Comparison of ENCODE assay signal across 15 cellular contexts in genomic region chr2:106990307-106990706, GRCh38.
DNase-seq lines count a peak whose midpoint lies in the region; ATAC-seq and TF ChIP-seq lines count a peak whose summit lies in the region.
"Had no signal": no experiment of that assay in that cellular context is flagged by ENCODE, and none has a peak within 500 bp of the region (broad histone marks: within the 10 kb centered on the region; RNA-seq: fewer than 3 reads in every experiment).

No MANE protein-coding gene starts in this region.

- no peaks in the 10 kb centered on the region for H4K20me1 ChIP-seq in smooth muscle cell (ENCODE audit: low read depth)

- no peaks in the 10 kb centered on the region for H3K79me2 ChIP-seq in smooth muscle cell (ENCODE audit: low read depth)

- H3K36me3 Mint-ChIP-seq in activated CD4-positive, alpha-beta memory T cell treated with anti-CD3 and anti-CD28 coated beads for 36 hours: no peaks in the 10 kb centered on the region
- H3K36me3 Mint-ChIP-seq: CD8-positive, alpha-beta T cell had no signal

- peak; percentile 64 for DNase-seq in H4 (ENCODE audit: low spot score)
- DNase-seq in SK-N-DZ (ENCODE audit: low spot score): peak; percentile 17
- peak; percentile 66 for DNase-seq in fibroblast of pulmonary artery (ENCODE audit: low read depth)
- no peak for DNase-seq in smooth muscle cell (lab: John Stamatoyannopoulos, UW; ENCODE audit: unreplicated experiment)
- no peak for DNase-seq in activated CD4-positive, alpha-beta memory T cell treated with anti-CD3 and anti-CD28 coated beads for 36 hours
- DNase-seq: activated CD4-positive, alpha-beta T cell treated with anti-CD3 and anti-CD28 coated beads for 36 hours; activated T-cell treated with anti-CD3 and anti-CD28 coated beads, Interleukin-2, amount 50 U/mL, for 48 hours; CD8-positive, alpha-beta T cell; effector memory CD8-positive, alpha-beta T cell; heart right ventricle; left lung had no signal

- intact Hi-C loops in activated CD4-positive, alpha-beta memory T cell treated with anti-CD3 and anti-CD28 coated beads for 36 hours (cut with micrococcal nuclease): no loop called here

- WGBS in smooth muscle cell (ENCODE audit: low lambda C conversion rate): 9% methylated on average over 3 of the region's 3 CpGs

- no peaks in the 10 kb centered on the region for H3K4me1 Mint-ChIP-seq in activated CD4-positive, alpha-beta memory T cell treated with anti-CD3 and anti-CD28 coated beads for 36 hours (ENCODE audit: low read depth)
- H3K4me1 Mint-ChIP-seq: activated CD4-positive, alpha-beta T cell treated with anti-CD3 and anti-CD28 coated beads for 36 hours had no signal

- H3K36me3 ChIP-seq in smooth muscle cell (ENCODE audit: low read depth): no peaks in the 10 kb centered on the region
- H3K36me3 ChIP-seq: heart right ventricle, left lung had no signal

- H3K9me3 Mint-ChIP-seq in activated CD4-positive, alpha-beta memory T cell treated with anti-CD3 and anti-CD28 coated beads for 36 hours: no peaks in the 10 kb centered on the region

- no peak overlapping the region for H3K27ac Mint-ChIP-seq in activated CD4-positive, alpha-beta memory T cell treated with anti-CD3 and anti-CD28 coated beads for 36 hours
- H3K27ac Mint-ChIP-seq: activated CD4-positive, alpha-beta T cell treated with anti-CD3 and anti-CD28 coated beads for 36 hours; CD8-positive, alpha-beta T cell; effector memory CD8-positive, alpha-beta T cell; T-helper 2 cell treated with Interferon-gamma antibody and Interleukin-4, amounts not matched to agents 5 μg/mL and 100 μg/mL, for 36 hours had no signal

- peak overlapping the region; percentile 56 for H3K9ac ChIP-seq in smooth muscle cell (ENCODE audit: low read depth)

- CTCF ChIA-PET in activated CD4-positive, alpha-beta memory T cell treated with anti-CD3 and anti-CD28 coated beads for 36 hours (lab: Charles Lee): no interaction called here

- peak overlapping the region; percentile 52 for H3K4me2 ChIP-seq in smooth muscle cell

- H3K4me3 Mint-ChIP-seq in activated CD4-positive, alpha-beta memory T cell treated with anti-CD3 and anti-CD28 coated beads for 36 hours: no peak overlapping the region
- H3K4me3 Mint-ChIP-seq: activated CD4-positive, alpha-beta T cell treated with anti-CD3 and anti-CD28 coated beads for 36 hours; CD8-positive, alpha-beta T cell; effector memory CD8-positive, alpha-beta T cell; T-helper 2 cell treated with Interferon-gamma antibody and Interleukin-4, amounts not matched to agents 5 μg/mL and 100 μg/mL, for 36 hours had no signal

- no peaks in the 10 kb centered on the region for H3K27me3 ChIP-seq in smooth muscle cell (ENCODE audit: low read depth)
- H3K27me3 ChIP-seq: heart right ventricle, left lung had no signal

- TF ChIP-seq CTCF in fibroblast of pulmonary artery (IDR thresholded peaks at IDR 0.05; ENCODE audit: low read length, missing control alignments): no peak
- TF ChIP-seq CTCF in smooth muscle cell (IDR thresholded peaks at IDR 0.05; ENCODE audit: borderline replicate concordance, insufficient read depth, poor library complexity, severe bottlenecking): no peak

- H3K27me3 Mint-ChIP-seq in activated CD4-positive, alpha-beta memory T cell treated with anti-CD3 and anti-CD28 coated beads for 36 hours: no peaks in the 10 kb centered on the region
- H3K27me3 Mint-ChIP-seq: effector memory CD8-positive, alpha-beta T cell had no signal

- H3K27ac ChIP-seq in smooth muscle cell (ENCODE audit: low read depth): peak overlapping the region; percentile 97
- H3K27ac ChIP-seq: heart right ventricle, left lung had no signal

- peaks cover 10% of the 10 kb centered on the region for H3F3A ChIP-seq in smooth muscle cell (ENCODE audit: low read depth)

- POLR2A ChIA-PET in activated CD4-positive, alpha-beta memory T cell treated with anti-CD3 and anti-CD28 coated beads for 36 hours (lab: Charles Lee): no interaction called here

- H3K4me3 ChIP-seq in fibroblast of pulmonary artery (replicated peaks; ENCODE audit: low read depth, low read length) (no peak overlapping the region), smooth muscle cell (no peak overlapping the region)
- H3K4me3 ChIP-seq: heart right ventricle, left lung had no signal

- H3K4me1 ChIP-seq in smooth muscle cell (ENCODE audit: low read depth): peaks cover 19% of the 10 kb centered on the region
- H3K4me1 ChIP-seq: heart right ventricle, left lung had no signal

- no peak for ATAC-seq in HG02885 (IDR thresholded peaks at IDR 0.05; ENCODE audit: poor library complexity, unreplicated experiment)
- ATAC-seq in GM21526 (IDR thresholded peaks at IDR 0.05; ENCODE audit: low FRiP score, unreplicated experiment): no peak
- no peak for ATAC-seq in GM21723 (IDR thresholded peaks at IDR 0.05; ENCODE audit: unreplicated experiment)
- ATAC-seq: activated CD4-positive, alpha-beta T cell treated with anti-CD3 and anti-CD28 coated beads for 36 hours; CD8-positive, alpha-beta T cell; effector memory CD8-positive, alpha-beta T cell; heart right ventricle; left lung had no signal

- no peaks in the 10 kb centered on the region for H3K9me3 ChIP-seq in smooth muscle cell (replicated peaks; ENCODE audit: low read depth)
- H3K9me3 ChIP-seq: heart right ventricle, left lung had no signal

- H2AFZ ChIP-seq in smooth muscle cell (ENCODE audit: low read depth): no peak overlapping the region

Comparison
In these comparisons a context has a peak if more than half of its experiments do, and no peak if none do; other contexts are left out.
1. DNase-seq: peak in H4 (single experiment), SK-N-DZ (single experiment) and fibroblast of pulmonary artery (single experiment); none in smooth muscle cell (single experiment) and activated CD4-positive, alpha-beta memory T cell treated with anti-CD3 and anti-CD28 coated beads for 36 hours (single experiment).